Comparison of ENCODE assay signal across 1 cellular context in genomic region chr11:119205574-119206511, GRCh38.
A peak's percentile ranks its signal among the peaks of the same experiment; 100 is the strongest.
TF ChIP-seq lines count a peak whose summit lies in the region.

Gene CBL (plus strand): TSS chr11:119206339. CDS start chr11:119206418, 79 bp downstream.

TF ChIP-seq in GM12878, 131 proteins besides CTCF, POLR2A, EP300 and RAD21 (continued from another document and continues in another):
- no peak for TF ChIP-seq REST (IDR thresholded peaks at IDR 0.05; ENCODE audit: low read depth, low read length)
- TF ChIP-seq PAX8 (IDR thresholded peaks at IDR 0.05): no peak
- TF ChIP-seq TCF3 (IDR thresholded peaks at IDR 0.05; ENCODE audit: borderline replicate concordance, insufficient read depth, low read depth, low read length): 0 out of 2 replicates have a peak, but pooled peaks have one; percentile 17
- no peak for TF ChIP-seq CEBPZ (IDR thresholded peaks at IDR 0.05; ENCODE audit: low read depth, low read length)
- no peak; the same call in 1 of the 2 replicates for TF ChIP-seq TARDBP (IDR thresholded peaks at IDR 0.05; ENCODE audit: borderline replicate concordance)
- no peak; the same call in 1 of the 2 replicates for TF ChIP-seq SREBF2 (IDR thresholded peaks at IDR 0.05; ENCODE audit: low read length)
- TF ChIP-seq, protein P1, sequence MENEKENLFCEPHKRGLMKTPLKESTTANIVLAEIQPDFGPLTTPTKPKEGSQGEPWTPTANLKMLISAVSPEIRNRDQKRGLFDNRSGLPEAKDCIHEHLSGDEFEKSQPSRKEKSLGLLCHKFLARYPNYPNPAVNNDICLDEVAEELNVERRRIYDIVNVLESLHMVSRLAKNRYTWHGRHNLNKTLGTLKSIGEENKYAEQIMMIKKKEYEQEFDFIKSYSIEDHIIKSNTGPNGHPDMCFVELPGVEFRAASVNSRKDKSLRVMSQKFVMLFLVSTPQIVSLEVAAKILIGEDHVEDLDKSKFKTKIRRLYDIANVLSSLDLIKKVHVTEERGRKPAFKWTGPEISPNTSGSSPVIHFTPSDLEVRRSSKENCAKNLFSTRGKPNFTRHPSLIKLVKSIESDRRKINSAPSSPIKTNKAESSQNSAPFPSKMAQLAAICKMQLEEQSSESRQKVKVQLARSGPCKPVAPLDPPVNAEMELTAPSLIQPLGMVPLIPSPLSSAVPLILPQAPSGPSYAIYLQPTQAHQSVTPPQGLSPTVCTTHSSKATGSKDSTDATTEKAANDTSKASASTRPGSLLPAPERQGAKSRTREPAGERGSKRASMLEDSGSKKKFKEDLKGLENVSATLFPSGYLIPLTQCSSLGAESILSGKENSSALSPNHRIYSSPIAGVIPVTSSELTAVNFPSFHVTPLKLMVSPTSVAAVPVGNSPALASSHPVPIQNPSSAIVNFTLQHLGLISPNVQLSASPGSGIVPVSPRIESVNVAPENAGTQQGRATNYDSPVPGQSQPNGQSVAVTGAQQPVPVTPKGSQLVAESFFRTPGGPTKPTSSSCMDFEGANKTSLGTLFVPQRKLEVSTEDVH (IDR thresholded peaks at IDR 0.05; ENCODE audit: low read depth, partially characterized antibody): no peak
- no peak for TF ChIP-seq NFYA (IDR thresholded peaks at IDR 0.05; ENCODE audit: borderline replicate concordance, low read depth, low read length)
- peak; percentile 30 for TF ChIP-seq SP1 (IDR thresholded peaks at IDR 0.05; ENCODE audit: low read depth, low read length)
- TF ChIP-seq ETV6 (conservative IDR thresholded peaks at IDR 0.05 in 1 of 2, IDR thresholded peaks at IDR 0.05 in 1 of 2; ENCODE audit: borderline replicate concordance in 1 of 2, low read depth in 1 of 2): no peak
- no peak for TF ChIP-seq HDAC6 (IDR thresholded peaks at IDR 0.05; ENCODE audit: unreplicated experiment)
- TF ChIP-seq CEBPB (IDR thresholded peaks at IDR 0.05; ENCODE audit: borderline replicate concordance in 1 of 2, low read depth in 2 of 2, low read length in 2 of 2): no peak
- TF ChIP-seq IRF3 (IDR thresholded peaks at IDR 0.05): no peak
- TF ChIP-seq JUND (IDR thresholded peaks at IDR 0.05; ENCODE audit: low read depth, low read length): no peak
- TF ChIP-seq GATAD2B (conservative IDR thresholded peaks at IDR 0.05; ENCODE audit: low read depth): peak; percentile 82
- TF ChIP-seq MTA2 (IDR thresholded peaks at IDR 0.05; ENCODE audit: low read depth): no peak
- TF ChIP-seq IKZF2 (IDR thresholded peaks at IDR 0.05): peak; percentile 9 to 41; a peak in 3 of 4 replicates
- no peak for TF ChIP-seq MEF2A (IDR thresholded peaks at IDR 0.05; ENCODE audit: insufficient read depth, low read depth, low read length)
- TF ChIP-seq RELA (IDR thresholded peaks at IDR 0.05; ENCODE audit: borderline replicate concordance, partially characterized antibody): no peak
- TF ChIP-seq JUNB (IDR thresholded peaks at IDR 0.05): no peak
- TF ChIP-seq, protein P2, sequence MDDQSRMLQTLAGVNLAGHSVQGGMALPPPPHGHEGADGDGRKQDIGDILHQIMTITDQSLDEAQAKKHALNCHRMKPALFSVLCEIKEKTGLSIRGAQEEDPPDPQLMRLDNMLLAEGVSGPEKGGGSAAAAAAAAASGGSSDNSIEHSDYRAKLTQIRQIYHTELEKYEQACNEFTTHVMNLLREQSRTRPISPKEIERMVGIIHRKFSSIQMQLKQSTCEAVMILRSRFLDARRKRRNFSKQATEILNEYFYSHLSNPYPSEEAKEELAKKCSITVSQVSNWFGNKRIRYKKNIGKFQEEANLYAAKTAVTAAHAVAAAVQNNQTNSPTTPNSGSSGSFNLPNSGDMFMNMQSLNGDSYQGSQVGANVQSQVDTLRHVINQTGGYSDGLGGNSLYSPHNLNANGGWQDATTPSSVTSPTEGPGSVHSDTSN (IDR thresholded peaks at IDR 0.05; ENCODE audit: insufficient replicate concordance, low read depth, low read length): no peak
- TF ChIP-seq, protein P3, sequence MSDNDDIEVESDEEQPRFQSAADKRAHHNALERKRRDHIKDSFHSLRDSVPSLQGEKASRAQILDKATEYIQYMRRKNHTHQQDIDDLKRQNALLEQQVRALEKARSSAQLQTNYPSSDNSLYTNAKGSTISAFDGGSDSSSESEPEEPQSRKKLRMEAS (IDR thresholded peaks at IDR 0.05; ENCODE audit: low read depth, low read length): no peak
- peak; percentile 74 for TF ChIP-seq BACH1 (IDR thresholded peaks at IDR 0.05; ENCODE audit: borderline replicate concordance)
- no peak for TF ChIP-seq SIX5 (IDR thresholded peaks at IDR 0.05; ENCODE audit: low read depth, low read length, severe bottlenecking)
- TF ChIP-seq ZNF217 (IDR thresholded peaks at IDR 0.05): peak; percentile 41; the same call in 1 of the 2 replicates
- no peak; the same call in 1 of the 2 replicates for TF ChIP-seq RCOR1 (conservative IDR thresholded peaks at IDR 0.05; ENCODE audit: low read depth, low read length)
- no peak for TF ChIP-seq YBX1 (IDR thresholded peaks at IDR 0.05)
- no peak; the same call in 1 of the 2 replicates for TF ChIP-seq POLR2AphosphoS5 (IDR thresholded peaks at IDR 0.05; ENCODE audit: low read length)
- TF ChIP-seq FOS (IDR thresholded peaks at IDR 0.05; ENCODE audit: borderline replicate concordance, extremely low read depth, insufficient read length): no peak
- TF ChIP-seq HDGF (IDR thresholded peaks at IDR 0.05): no peak
- no peak for TF ChIP-seq EZH2 (IDR thresholded peaks at IDR 0.05; ENCODE audit: borderline replicate concordance, control insufficient read depth, low read depth, low read length)
- no peak for TF ChIP-seq SUPT20H (IDR thresholded peaks at IDR 0.05; ENCODE audit: borderline replicate concordance, control insufficient read depth, low read depth, low read length)
- TF ChIP-seq MYB (IDR thresholded peaks at IDR 0.05; ENCODE audit: borderline replicate concordance, low read depth, low read length): no peak
- TF ChIP-seq, protein P4, sequence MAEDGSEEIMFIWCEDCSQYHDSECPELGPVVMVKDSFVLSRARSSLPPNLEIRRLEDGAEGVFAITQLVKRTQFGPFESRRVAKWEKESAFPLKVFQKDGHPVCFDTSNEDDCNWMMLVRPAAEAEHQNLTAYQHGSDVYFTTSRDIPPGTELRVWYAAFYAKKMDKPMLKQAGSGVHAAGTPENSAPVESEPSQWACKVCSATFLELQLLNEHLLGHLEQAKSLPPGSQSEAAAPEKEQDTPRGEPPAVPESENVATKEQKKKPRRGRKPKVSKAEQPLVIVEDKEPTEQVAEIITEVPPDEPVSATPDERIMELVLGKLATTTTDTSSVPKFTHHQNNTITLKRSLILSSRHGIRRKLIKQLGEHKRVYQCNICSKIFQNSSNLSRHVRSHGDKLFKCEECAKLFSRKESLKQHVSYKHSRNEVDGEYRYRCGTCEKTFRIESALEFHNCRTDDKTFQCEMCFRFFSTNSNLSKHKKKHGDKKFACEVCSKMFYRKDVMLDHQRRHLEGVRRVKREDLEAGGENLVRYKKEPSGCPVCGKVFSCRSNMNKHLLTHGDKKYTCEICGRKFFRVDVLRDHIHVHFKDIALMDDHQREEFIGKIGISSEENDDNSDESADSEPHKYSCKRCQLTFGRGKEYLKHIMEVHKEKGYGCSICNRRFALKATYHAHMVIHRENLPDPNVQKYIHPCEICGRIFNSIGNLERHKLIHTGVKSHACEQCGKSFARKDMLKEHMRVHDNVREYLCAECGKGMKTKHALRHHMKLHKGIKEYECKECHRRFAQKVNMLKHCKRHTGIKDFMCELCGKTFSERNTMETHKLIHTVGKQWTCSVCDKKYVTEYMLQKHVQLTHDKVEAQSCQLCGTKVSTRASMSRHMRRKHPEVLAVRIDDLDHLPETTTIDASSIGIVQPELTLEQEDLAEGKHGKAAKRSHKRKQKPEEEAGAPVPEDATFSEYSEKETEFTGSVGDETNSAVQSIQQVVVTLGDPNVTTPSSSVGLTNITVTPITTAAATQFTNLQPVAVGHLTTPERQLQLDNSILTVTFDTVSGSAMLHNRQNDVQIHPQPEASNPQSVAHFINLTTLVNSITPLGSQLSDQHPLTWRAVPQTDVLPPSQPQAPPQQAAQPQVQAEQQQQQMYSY (CRISPR knock-in tag; IDR thresholded peaks at IDR 0.05): no peak
- TF ChIP-seq RBBP5 (conservative IDR thresholded peaks at IDR 0.05): no peak
- no peak for TF ChIP-seq TCF7 (IDR thresholded peaks at IDR 0.05; ENCODE audit: borderline replicate concordance)
- no peak for TF ChIP-seq HDAC2 (IDR thresholded peaks at IDR 0.05)
- TF ChIP-seq POLR2AphosphoS2 (IDR thresholded peaks at IDR 0.05; ENCODE audit: low read depth, low read length): no peak
- no peak for TF ChIP-seq USF2 (IDR thresholded peaks at IDR 0.05; ENCODE audit: borderline replicate concordance, low read depth, low read length)
- no peak for TF ChIP-seq ZBTB33 (IDR thresholded peaks at IDR 0.05)
- 0 out of 2 replicates have a peak, but pooled peaks have one; percentile 25 for TF ChIP-seq NBN (IDR thresholded peaks at IDR 0.05)
- peak; percentile 55 for TF ChIP-seq NRF1 (conservative IDR thresholded peaks at IDR 0.05; ENCODE audit: low read depth, low read length)
- TF ChIP-seq MTA3 (IDR thresholded peaks at IDR 0.05; ENCODE audit: borderline replicate concordance, low read length): no peak
- TF ChIP-seq HCFC1 (IDR thresholded peaks at IDR 0.05; ENCODE audit: low read length): 0 out of 2 replicates have a peak, but pooled peaks have one; percentile 34
- peak; percentile 30; the same call in 1 of the 2 replicates for TF ChIP-seq CREM (IDR thresholded peaks at IDR 0.05; ENCODE audit: low read depth)
- 0 out of 3 replicates have a peak, but pooled peaks of 1 of the 2 experiments have one; percentile 53 for TF ChIP-seq EGR1 (IDR thresholded peaks at IDR 0.05; ENCODE audit: borderline replicate concordance in 1 of 2, low read depth in 2 of 2, low read length in 2 of 2)
